18 cellular contexts compared by ENCODE assay signal in genomic region chr7:92251181-92251580, GRCh38. TPM values are rescaled to one million over a fixed set of nuclear protein-coding genes. Genes with fewer than 3 reads are reported as not detected.
DNase-seq lines count a peak whose midpoint lies in the region; ATAC-seq and TF ChIP-seq lines count a peak whose summit lies in the region.
"Had no signal": no experiment of that assay in that cellular context is flagged by ENCODE, and none has a peak within 500 bp of the region (broad histone marks: within the 10 kb centered on the region; RNA-seq: fewer than 3 reads in every experiment).

No MANE protein-coding gene starts in this region.

- DNase-seq in activated CD4-positive, alpha-beta T cell treated with anti-CD3 and anti-CD28 coated beads, Interleukin-2, amount 10 ng/mL, durations not matched to agents 24 days and 14 days: no peak
- no peak for DNase-seq in activated CD4-positive, alpha-beta T cell treated with anti-CD3 and anti-CD28 coated beads, Interleukin-2, amount 50 U/mL, for 4 hours
- DNase-seq in T-helper 17 cell: no peak
- DNase-seq in foreskin keratinocyte: peak in 1 of 2 donors; percentile 69
- peak; percentile 19 for DNase-seq in superior temporal gyrus (ENCODE audit: extremely low spot score)
- no peak for DNase-seq in OCI-M2 (lab: John Stamatoyannopoulos, UW; ENCODE audit: unreplicated experiment)
- DNase-seq in activated T-cell treated with anti-CD3 and anti-CD28 coated beads for 4 hours: no peak
- DNase-seq: DMS 273 treated with DMSO at 0.1 percent for 48 hours, GF-D8, NCI-H1417 treated with DMSO at 0.1 percent for 48 hours, NCI-H1930, NCI-H2171, NCI-H446, NCI-H748 treated with DMSO at 0.1 percent for 48 hours, OCI-M1 had no signal

- intact Hi-C loops in activated CD4-positive, alpha-beta T cell treated with anti-CD3 and anti-CD28 coated beads, Interleukin-2, amount 10 ng/mL, durations not matched to agents 24 days and 14 days (cut with micrococcal nuclease): no loop called here

- peaks cover 39% of the 10 kb centered on the region for H3K4me1 ChIP-seq in foreskin keratinocyte

- H3K4me1 Mint-ChIP-seq in activated CD4-positive, alpha-beta T cell treated with anti-CD3 and anti-CD28 coated beads, Interleukin-2, amount 10 ng/mL, durations not matched to agents 24 days and 14 days: peaks cover 32% of the 10 kb centered on the region
- H3K4me1 Mint-ChIP-seq in T-helper 17 cell: peaks cover 33% of the 10 kb centered on the region

- peak overlapping the region; percentile 20 for H3K27ac Mint-ChIP-seq in activated CD4-positive, alpha-beta T cell treated with anti-CD3 and anti-CD28 coated beads, Interleukin-2, amount 10 ng/mL, durations not matched to agents 24 days and 14 days
- H3K27ac Mint-ChIP-seq in T-helper 17 cell: peak overlapping the region; percentile 24

- no peak for TF ChIP-seq CTCF in foreskin keratinocyte (conservative IDR thresholded peaks at IDR 0.05)

- no peak overlapping the region for H3K27ac ChIP-seq in foreskin keratinocyte
- H3K27ac ChIP-seq: BLaER1 treated with 17β-estradiol and CSF1 and Interleukin-3, amounts not matched to agents 10 nM and 100 nM had no signal

- no peaks in the 10 kb centered on the region for H3K27me3 ChIP-seq in foreskin keratinocyte
- H3K27me3 ChIP-seq: BLaER1 treated with 17β-estradiol and CSF1 and Interleukin-3, amounts not matched to agents 10 nM and 100 nM had no signal

- peaks cover 23% of the 10 kb centered on the region for H3K36me3 Mint-ChIP-seq in activated CD4-positive, alpha-beta T cell treated with anti-CD3 and anti-CD28 coated beads, Interleukin-2, amount 10 ng/mL, durations not matched to agents 24 days and 14 days (ENCODE audit: low read depth)
- peaks cover 10% of the 10 kb centered on the region for H3K36me3 Mint-ChIP-seq in T-helper 17 cell (ENCODE audit: low read depth)

- H3K4me3 Mint-ChIP-seq in activated CD4-positive, alpha-beta T cell treated with anti-CD3 and anti-CD28 coated beads, Interleukin-2, amount 10 ng/mL, durations not matched to agents 24 days and 14 days: no peak overlapping the region
- no peak overlapping the region for H3K4me3 Mint-ChIP-seq in T-helper 17 cell

- peaks cover 4% of the 10 kb centered on the region for H3K9me3 Mint-ChIP-seq in activated CD4-positive, alpha-beta T cell treated with anti-CD3 and anti-CD28 coated beads, Interleukin-2, amount 10 ng/mL, durations not matched to agents 24 days and 14 days

- H3K27me3 Mint-ChIP-seq in activated CD4-positive, alpha-beta T cell treated with anti-CD3 and anti-CD28 coated beads, Interleukin-2, amount 10 ng/mL, durations not matched to agents 24 days and 14 days: no peaks in the 10 kb centered on the region
- no peaks in the 10 kb centered on the region for H3K27me3 Mint-ChIP-seq in T-helper 17 cell

- ATAC-seq in T-helper 17 cell: no peak
- peak; percentile 69 for ATAC-seq in foreskin keratinocyte
- no peak for ATAC-seq in GM21515 (IDR thresholded peaks at IDR 0.05; ENCODE audit: unreplicated experiment)
- ATAC-seq: K562 had no signal

- no peaks in the 10 kb centered on the region for H3K9me3 ChIP-seq in T-helper 17 cell (ENCODE audit: control insufficient read depth, low read length, poor library complexity, severe bottlenecking)

RNA-seq across cellular contexts. Expression of gene ANKIB1, which starts 5.4 kb away (rescaled TPM):
- 54.3 and 55.7 TPM in 2 replicates for total RNA-seq in activated CD4-positive, alpha-beta T cell treated with anti-CD3 and anti-CD28 coated beads, Interleukin-2, amount 10 ng/mL, durations not matched to agents 24 days and 14 days
- total RNA-seq in T-helper 17 cell (10 to 100 TPM; 51.1 to 54.7 TPM), foreskin keratinocyte (34.7 and 35.5 TPM in 2 replicates)
- 6.1 and 6.4 TPM in 2 replicates for polyA plus RNA-seq in foreskin keratinocyte

RNA-seq across cellular contexts. Expression of gene KRIT1, which starts 5.5 kb away (rescaled TPM):
- total RNA-seq in activated CD4-positive, alpha-beta T cell treated with anti-CD3 and anti-CD28 coated beads, Interleukin-2, amount 10 ng/mL, durations not matched to agents 24 days and 14 days: 47.3 and 49.2 TPM in 2 replicates
- total RNA-seq in T-helper 17 cell (10 to 100 TPM; 41.1 to 58.3 TPM), foreskin keratinocyte (27.0 and 30.3 TPM in 2 replicates)
- 7.6 and 8.5 TPM in 2 replicates for polyA plus RNA-seq in foreskin keratinocyte
